In genomic region chr15:75675579-75676404, GRCh38 we compare ENCODE assay signal across 1 cellular context.
TF ChIP-seq lines count a peak whose summit lies in the region.

No MANE protein-coding gene starts in this region.

TF ChIP-seq in K562, 482 proteins besides CTCF, POLR2A, EP300 and RAD21:
- no peak for TF ChIP-seq GATA2 (CRISPR knock-in tag; IDR thresholded peaks at IDR 0.05)
- 0 out of 2 replicates have a peak, but pooled peaks have one; percentile 16 for TF ChIP-seq MAX (CRISPR knock-in tag; IDR thresholded peaks at IDR 0.05)
- no peak for TF ChIP-seq PRDM10 (IDR thresholded peaks at IDR 0.05; ENCODE audit: partially characterized antibody)
- TF ChIP-seq ETV6 (IDR thresholded peaks at IDR 0.05; ENCODE audit: borderline replicate concordance in 1 of 2, low read depth in 2 of 2, low read length in 1 of 2): no peak
- TF ChIP-seq ETV6 (CRISPR knock-in tag; IDR thresholded peaks at IDR 0.05; ENCODE audit: borderline replicate concordance): no peak
- no peak for TF ChIP-seq HCFC1 (IDR thresholded peaks at IDR 0.05; ENCODE audit: low read depth, low read length)
- TF ChIP-seq ZNF217 (CRISPR knock-in tag; IDR thresholded peaks at IDR 0.05): no peak
- no peak for TF ChIP-seq ZNF445 (CRISPR knock-in tag; IDR thresholded peaks at IDR 0.05; ENCODE audit: low read depth)
